12 cellular contexts compared by ENCODE assay signal in the genomic region with DNA sequence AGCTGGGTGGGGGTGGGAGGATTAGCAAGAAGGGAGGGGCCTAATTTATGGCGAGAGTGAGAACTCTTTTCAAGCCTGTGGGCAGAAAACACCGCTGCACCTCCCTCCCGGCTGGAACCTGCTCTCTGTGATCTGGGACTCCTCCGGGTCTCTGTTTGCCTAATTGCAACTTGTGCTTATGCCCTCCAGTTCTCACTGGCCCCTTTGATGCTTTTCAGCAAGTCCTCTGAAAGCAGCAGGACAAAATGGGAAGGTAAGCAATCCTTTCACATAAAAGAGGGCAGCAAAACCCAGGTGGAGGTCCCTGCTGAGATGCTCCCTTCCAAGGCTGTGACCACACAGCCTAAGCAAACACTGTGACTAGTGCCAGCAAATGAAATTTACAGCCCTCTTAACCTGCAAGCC.
DNase-seq lines count a peak whose midpoint lies in the region; ATAC-seq and TF ChIP-seq lines count a peak whose summit lies in the region.
"Had no signal": no experiment of that assay in that cellular context is flagged by ENCODE, and none has a peak within 500 bp of the region (broad histone marks: within the 10 kb centered on the region; RNA-seq: fewer than 3 reads in every experiment).

No MANE protein-coding gene starts in this region.

- H3K9ac ChIP-seq in smooth muscle cell (ENCODE audit: low read depth), result no peak overlapping the region

- TF ChIP-seq CTCF in stomach (IDR thresholded peaks at IDR 0.05) (no peak), smooth muscle cell (IDR thresholded peaks at IDR 0.05; ENCODE audit: borderline replicate concordance, insufficient read depth, poor library complexity, severe bottlenecking) (no peak)

- no peak overlapping the region for H3K27ac ChIP-seq in stomach
- H3K27ac ChIP-seq in smooth muscle cell (ENCODE audit: low read depth), result no peak overlapping the region
- H3K27ac ChIP-seq: C4-2B, coronary artery, neutrophil had no signal

- TF ChIP-seq EP300 in stomach (IDR thresholded peaks at IDR 0.05), result no peak

- H3K4me2 ChIP-seq in smooth muscle cell, result no peak overlapping the region

- H2AFZ ChIP-seq in smooth muscle cell (ENCODE audit: low read depth), result no peak overlapping the region

- H3K36me3 ChIP-seq in stomach, result no peaks in the 10 kb centered on the region
- no peaks in the 10 kb centered on the region for H3K36me3 ChIP-seq in smooth muscle cell (ENCODE audit: low read depth)
- H3K36me3 ChIP-seq: neutrophil had no signal

- DNase-seq in COR-L47 (lab: John Stamatoyannopoulos, UW), result peak; percentile 85
- peak; percentile 99 for DNase-seq in NCI-H748 (lab: John Stamatoyannopoulos, UW; ENCODE audit: unreplicated experiment)
- DNase-seq in iPS DF 4.7 (ENCODE audit: extremely low read depth, low spot score), result peak; percentile 56
- DNase-seq in stimulated activated CD4-positive, alpha-beta T cell treated with anti-CD3 and anti-CD28 coated beads, Interleukin-4, amount 100 ng/mL, for 4 hours, result no peak
- no peak for DNase-seq in stomach
- DNase-seq in smooth muscle cell (lab: John Stamatoyannopoulos, UW; ENCODE audit: unreplicated experiment), result no peak
- DNase-seq: activated T-cell treated with anti-CD3 and anti-CD28 coated beads for 4 hours had no signal

- peaks cover 0 to 9% (median 3%) of the 10 kb centered on the region in 4 donors for H3K4me1 ChIP-seq in stomach
- H3K4me1 ChIP-seq in smooth muscle cell (ENCODE audit: low read depth), result peaks cover 18% of the 10 kb centered on the region

- ATAC-seq in HG03432 (IDR thresholded peaks at IDR 0.05; ENCODE audit: unreplicated experiment) (peak; percentile 40), HG03521 (IDR thresholded peaks at IDR 0.05; ENCODE audit: unreplicated experiment) (no peak)

- no peak for TF ChIP-seq POLR2A in stomach (IDR thresholded peaks at IDR 0.05)

- intact Hi-C loops in stomach (cut with DNase I; ENCODE audit: low total_unique reads), result no loop called here

- no peaks in the 10 kb centered on the region for H3K79me2 ChIP-seq in smooth muscle cell (ENCODE audit: low read depth)

- no peak overlapping the region for H3K4me3 ChIP-seq in stomach
- no peak overlapping the region for H3K4me3 ChIP-seq in smooth muscle cell
- H3K4me3 ChIP-seq: coronary artery had no signal

- H3K9me3 ChIP-seq in stomach, result no peaks in the 10 kb centered on the region
- H3K9me3 ChIP-seq in smooth muscle cell (replicated peaks; ENCODE audit: low read depth), result no peaks in the 10 kb centered on the region
- H3K9me3 ChIP-seq: neutrophil had no signal

- WGBS in stomach, 5 donors, result 13 to 26% (median 16%) methylated on average over 4 of the region's 4 CpGs
- 18% methylated on average over 4 of the region's 4 CpGs for WGBS in smooth muscle cell (ENCODE audit: low lambda C conversion rate)

- no peaks in the 10 kb centered on the region for H3K27me3 ChIP-seq in stomach
- no peaks in the 10 kb centered on the region for H3K27me3 ChIP-seq in smooth muscle cell (ENCODE audit: low read depth)
- H3K27me3 ChIP-seq: neutrophil had no signal

- H4K20me1 ChIP-seq in smooth muscle cell (ENCODE audit: low read depth), result no peaks in the 10 kb centered on the region

- no peaks in the 10 kb centered on the region for H3F3A ChIP-seq in smooth muscle cell (ENCODE audit: low read depth)

Comparison
In these comparisons a context has a peak if more than half of its experiments do, and no peak if none do; other contexts are left out.
1. DNase-seq: peak in COR-L47 (single experiment), NCI-H748 (single experiment) and iPS DF 4.7 (single experiment); none in stimulated activated CD4-positive, alpha-beta T cell treated with anti-CD3 and anti-CD28 coated beads, Interleukin-4, amount 100 ng/mL, for 4 hours (0 of 2), stomach (single experiment) and smooth muscle cell (single experiment).